In the genomic region with DNA sequence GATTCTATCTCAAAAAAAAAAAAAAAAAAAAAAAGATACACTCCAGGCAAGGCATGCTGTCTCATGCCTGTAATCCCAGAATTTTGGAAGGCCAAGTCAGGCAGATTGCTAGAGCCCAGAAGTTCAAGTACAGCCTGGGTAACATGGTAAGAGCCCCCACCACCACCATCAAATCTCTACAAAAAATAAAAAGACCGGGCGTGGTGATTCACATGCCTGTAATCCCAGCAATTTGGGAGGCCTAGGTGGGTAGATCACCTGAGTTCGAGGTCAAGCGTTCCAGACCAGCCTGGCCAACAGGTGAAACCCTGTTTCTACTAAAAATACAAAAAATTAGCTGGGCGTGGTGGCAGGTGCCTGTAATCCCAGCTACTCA, we compare ENCODE assay signal across 2 cellular contexts.
TF ChIP-seq lines count a peak whose summit lies in the region.

No MANE protein-coding gene starts in this region.

TF ChIP-seq in A549, 52 proteins besides CTCF, POLR2A, EP300 and RAD21:
- no peak for TF ChIP-seq CHD2 (IDR thresholded peaks at IDR 0.05; ENCODE audit: low read length, partially characterized antibody)
- TF ChIP-seq RARB (CRISPR knock-in tag; IDR thresholded peaks at IDR 0.05), result no peak
- TF ChIP-seq ZSCAN20 (CRISPR knock-in tag; IDR thresholded peaks at IDR 0.05), result no peak
- TF ChIP-seq CBX2 (IDR thresholded peaks at IDR 0.05; ENCODE audit: borderline replicate concordance, low read depth), result no peak
- TF ChIP-seq, protein P1, sequence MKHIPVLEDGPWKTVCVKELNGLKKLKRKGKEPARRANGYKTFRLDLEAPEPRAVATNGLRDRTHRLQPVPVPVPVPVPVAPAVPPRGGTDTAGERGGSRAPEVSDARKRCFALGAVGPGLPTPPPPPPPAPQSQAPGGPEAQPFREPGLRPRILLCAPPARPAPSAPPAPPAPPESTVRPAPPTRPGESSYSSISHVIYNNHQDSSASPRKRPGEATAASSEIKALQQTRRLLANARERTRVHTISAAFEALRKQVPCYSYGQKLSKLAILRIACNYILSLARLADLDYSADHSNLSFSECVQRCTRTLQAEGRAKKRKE (CRISPR knock-in tag; IDR thresholded peaks at IDR 0.05; ENCODE audit: low read depth), result no peak
- no peak for TF ChIP-seq FOSB (CRISPR knock-in tag; IDR thresholded peaks at IDR 0.05)
- TF ChIP-seq SREBF2 (IDR thresholded peaks at IDR 0.05), result no peak
- TF ChIP-seq MAX (IDR thresholded peaks at IDR 0.05), result no peak
- no peak for TF ChIP-seq TFCP2L1 (CRISPR knock-in tag; IDR thresholded peaks at IDR 0.05)
- no peak for TF ChIP-seq FOXS1 (CRISPR knock-in tag; IDR thresholded peaks at IDR 0.05)
- TF ChIP-seq TP53 (CRISPR knock-in tag; IDR thresholded peaks at IDR 0.05), result no peak
- TF ChIP-seq MAFK (IDR thresholded peaks at IDR 0.05; ENCODE audit: partially characterized antibody), result no peak
- TF ChIP-seq MYC (IDR thresholded peaks at IDR 0.05; ENCODE audit: borderline replicate concordance, low read length), result no peak
- no peak for TF ChIP-seq RFX5 (IDR thresholded peaks at IDR 0.05)
- TF ChIP-seq BHLHE40 (IDR thresholded peaks at IDR 0.05; ENCODE audit: low read depth, low read length), result no peak
- TF ChIP-seq KDM1A (IDR thresholded peaks at IDR 0.05; ENCODE audit: low read depth), result no peak
- no peak for TF ChIP-seq BCL3 (IDR thresholded peaks at IDR 0.05)
- TF ChIP-seq POLR2AphosphoS2 (conservative IDR thresholded peaks at IDR 0.05; ENCODE audit: low read length), result no peak
- no peak for TF ChIP-seq HOXB5 (CRISPR knock-in tag; IDR thresholded peaks at IDR 0.05)

TF ChIP-seq in HCT116, 20 proteins besides CTCF, POLR2A, EP300 and RAD21:
- TF ChIP-seq, protein P2, sequence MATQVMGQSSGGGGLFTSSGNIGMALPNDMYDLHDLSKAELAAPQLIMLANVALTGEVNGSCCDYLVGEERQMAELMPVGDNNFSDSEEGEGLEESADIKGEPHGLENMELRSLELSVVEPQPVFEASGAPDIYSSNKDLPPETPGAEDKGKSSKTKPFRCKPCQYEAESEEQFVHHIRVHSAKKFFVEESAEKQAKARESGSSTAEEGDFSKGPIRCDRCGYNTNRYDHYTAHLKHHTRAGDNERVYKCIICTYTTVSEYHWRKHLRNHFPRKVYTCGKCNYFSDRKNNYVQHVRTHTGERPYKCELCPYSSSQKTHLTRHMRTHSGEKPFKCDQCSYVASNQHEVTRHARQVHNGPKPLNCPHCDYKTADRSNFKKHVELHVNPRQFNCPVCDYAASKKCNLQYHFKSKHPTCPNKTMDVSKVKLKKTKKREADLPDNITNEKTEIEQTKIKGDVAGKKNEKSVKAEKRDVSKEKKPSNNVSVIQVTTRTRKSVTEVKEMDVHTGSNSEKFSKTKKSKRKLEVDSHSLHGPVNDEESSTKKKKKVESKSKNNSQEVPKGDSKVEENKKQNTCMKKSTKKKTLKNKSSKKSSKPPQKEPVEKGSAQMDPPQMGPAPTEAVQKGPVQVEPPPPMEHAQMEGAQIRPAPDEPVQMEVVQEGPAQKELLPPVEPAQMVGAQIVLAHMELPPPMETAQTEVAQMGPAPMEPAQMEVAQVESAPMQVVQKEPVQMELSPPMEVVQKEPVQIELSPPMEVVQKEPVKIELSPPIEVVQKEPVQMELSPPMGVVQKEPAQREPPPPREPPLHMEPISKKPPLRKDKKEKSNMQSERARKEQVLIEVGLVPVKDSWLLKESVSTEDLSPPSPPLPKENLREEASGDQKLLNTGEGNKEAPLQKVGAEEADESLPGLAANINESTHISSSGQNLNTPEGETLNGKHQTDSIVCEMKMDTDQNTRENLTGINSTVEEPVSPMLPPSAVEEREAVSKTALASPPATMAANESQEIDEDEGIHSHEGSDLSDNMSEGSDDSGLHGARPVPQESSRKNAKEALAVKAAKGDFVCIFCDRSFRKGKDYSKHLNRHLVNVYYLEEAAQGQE (IDR thresholded peaks at IDR 0.05; ENCODE audit: low read depth), result no peak
- TF ChIP-seq EZH2 (IDR thresholded peaks at IDR 0.05) (no peak), YY1 (IDR thresholded peaks at IDR 0.05; ENCODE audit: extremely low read depth, insufficient replicate concordance, low read depth, low read length) (no peak), SRF (IDR thresholded peaks at IDR 0.05; ENCODE audit: low read depth) (no peak), TCF7L2 (IDR thresholded peaks at IDR 0.05; ENCODE audit: borderline replicate concordance, extremely low read depth, insufficient read depth, insufficient read length) (no peak), CBX3 (IDR thresholded peaks at IDR 0.05; ENCODE audit: low read depth) (no peak), JUND (IDR thresholded peaks at IDR 0.05) (no peak), SP1 (IDR thresholded peaks at IDR 0.05; ENCODE audit: low read depth) (no peak), ELF1 (IDR thresholded peaks at IDR 0.05; ENCODE audit: borderline replicate concordance, low read depth) (no peak), ZNF274 (IDR thresholded peaks at IDR 0.05; ENCODE audit: low read depth, low read length) (no peak), SIN3A (IDR thresholded peaks at IDR 0.05; ENCODE audit: low read depth) (no peak), ZBTB33 (IDR thresholded peaks at IDR 0.05; ENCODE audit: extremely low read depth, insufficient replicate concordance, low read length) (no peak), ZFX (IDR thresholded peaks at IDR 0.05) (no peak), CEBPB (IDR thresholded peaks at IDR 0.05; ENCODE audit: low read depth) (no peak), MAX (IDR thresholded peaks at IDR 0.05) (no peak), EZH2phosphoT487 (IDR thresholded peaks at IDR 0.05; ENCODE audit: borderline replicate concordance) (no peak), EGR1 (IDR thresholded peaks at IDR 0.05; ENCODE audit: low read depth) (no peak)
- TF ChIP-seq, protein P3, sequence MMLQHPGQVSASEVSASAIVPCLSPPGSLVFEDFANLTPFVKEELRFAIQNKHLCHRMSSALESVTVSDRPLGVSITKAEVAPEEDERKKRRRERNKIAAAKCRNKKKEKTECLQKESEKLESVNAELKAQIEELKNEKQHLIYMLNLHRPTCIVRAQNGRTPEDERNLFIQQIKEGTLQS (IDR thresholded peaks at IDR 0.05), result no peak
